Comparison of ENCODE assay signal across 8 cellular contexts in the genomic region with DNA sequence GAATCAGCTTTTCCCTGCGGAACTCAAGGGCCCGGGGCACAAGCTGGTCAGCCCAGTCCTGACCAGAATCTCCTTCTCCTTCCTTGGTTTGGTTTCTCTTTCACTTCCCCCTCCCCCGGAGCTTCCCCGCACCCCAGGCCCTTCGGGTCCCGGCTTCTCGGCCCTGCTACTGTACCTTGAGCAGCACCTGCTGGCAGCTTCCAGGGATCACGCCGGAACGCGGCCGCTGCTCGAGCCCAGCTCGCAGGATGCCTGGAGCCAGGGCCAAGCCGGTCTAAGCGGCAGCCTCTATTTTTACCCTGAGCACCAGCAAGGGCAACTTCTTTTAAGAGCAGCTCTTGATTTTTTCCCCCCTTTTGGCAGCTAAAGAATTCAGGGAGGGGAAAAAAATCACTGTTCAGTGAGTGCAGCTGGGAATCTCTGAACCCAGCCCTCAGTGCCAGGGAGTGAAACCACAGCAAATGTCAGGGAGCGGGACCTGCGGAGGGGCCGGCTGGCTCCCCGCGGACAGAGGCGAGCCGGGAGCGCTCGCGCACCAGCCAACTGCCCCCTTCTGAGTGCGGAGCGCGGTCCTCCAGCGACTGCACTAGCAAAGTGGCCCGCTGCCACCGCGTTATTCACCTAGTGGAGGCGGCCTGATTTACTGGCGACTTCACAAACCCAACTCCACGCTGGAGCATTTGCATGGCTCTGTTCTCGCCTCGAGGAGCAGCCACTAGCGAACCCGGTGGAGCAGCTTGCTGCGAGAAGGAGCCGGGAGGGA. TPM values are rescaled to one million over a fixed set of nuclear protein-coding genes. Genes with fewer than 3 reads are reported as not detected.
DNase-seq lines count a peak whose midpoint lies in the region; ATAC-seq and TF ChIP-seq lines count a peak whose summit lies in the region.

No MANE protein-coding gene starts in this region.

- peak overlapping the region; percentile 83 for H3K4me3 Mint-ChIP-seq in CD4-positive, alpha-beta T cell
- peak overlapping the region; percentile 83 to 88 for H3K4me3 Mint-ChIP-seq in activated T-cell treated with anti-CD3 and anti-CD28 coated beads, Interleukin-2, amount 50 U/mL, for 72 hours
- peak overlapping the region; percentile 87 for H3K4me3 Mint-ChIP-seq in natural killer cell treated with Interleukin-12 subunit alpha and Interleukin-12 subunit beta and Interleukin-15 and Interleukin-18, amount 100 ng/mL, for 72 hours

- H3K4me1 Mint-ChIP-seq in CD4-positive, alpha-beta T cell (ENCODE audit: low read depth), result peaks cover 10% of the 10 kb centered on the region
- peaks cover 9% of the 10 kb centered on the region for H3K4me1 Mint-ChIP-seq in activated T-cell treated with anti-CD3 and anti-CD28 coated beads, Interleukin-2, amount 50 U/mL, for 72 hours (ENCODE audit: low read depth)
- peaks cover 16 to 38% of the 10 kb centered on the region in 2 donors for H3K4me1 Mint-ChIP-seq in natural killer cell treated with Interleukin-12 subunit alpha and Interleukin-12 subunit beta and Interleukin-15 and Interleukin-18, amount 100 ng/mL, for 72 hours (ENCODE audit: low read depth in 2 of 2)

- peaks cover 33% of the 10 kb centered on the region for H3K27me3 ChIP-seq in CD4-positive, alpha-beta T cell (ENCODE audit: control insufficient read depth, insufficient read depth, low read length)
- H3K27me3 ChIP-seq in stomach smooth muscle (ENCODE audit: control insufficient read depth in 1 of 2, insufficient read depth in 2 of 2, low read length in 2 of 2), result no peaks in the 10 kb centered on the region

- POLR2A ChIA-PET in CD4-positive, alpha-beta T cell (lab: Charles Lee), result interaction anchor here (1.0 kb wide), 1 partner anchor 31 kb away, joined by 3 read pairs; no protein-coding TSS in a partner anchor

- no peaks in the 10 kb centered on the region for H3K36me3 Mint-ChIP-seq in CD4-positive, alpha-beta T cell (ENCODE audit: low read depth)
- H3K36me3 Mint-ChIP-seq in activated T-cell treated with anti-CD3 and anti-CD28 coated beads, Interleukin-2, amount 50 U/mL, for 72 hours (ENCODE audit: insufficient read depth in 2 of 2), result no peaks in the 10 kb centered on the region
- H3K36me3 Mint-ChIP-seq in natural killer cell treated with Interleukin-12 subunit alpha and Interleukin-12 subunit beta and Interleukin-15 and Interleukin-18, amount 100 ng/mL, for 72 hours, result no peaks in the 10 kb centered on the region

- H3K27ac Mint-ChIP-seq in CD4-positive, alpha-beta T cell, result no peak overlapping the region
- H3K27ac Mint-ChIP-seq in activated T-cell treated with anti-CD3 and anti-CD28 coated beads, Interleukin-2, amount 50 U/mL, for 72 hours, result no peak overlapping the region
- H3K27ac Mint-ChIP-seq in natural killer cell treated with Interleukin-12 subunit alpha and Interleukin-12 subunit beta and Interleukin-15 and Interleukin-18, amount 100 ng/mL, for 72 hours, result peak overlapping the region; percentile 58 to 72

- no peak overlapping the region for H3K27ac ChIP-seq in CD4-positive, alpha-beta T cell (ENCODE audit: low read depth, low read length)
- peak overlapping the region; percentile 88 for H3K27ac ChIP-seq in stomach smooth muscle (ENCODE audit: low read length)

- CTCF ChIA-PET in CD4-positive, alpha-beta T cell (lab: Charles Lee), result no interaction called here

- H3K9me3 ChIP-seq in CD4-positive, alpha-beta T cell (ENCODE audit: control insufficient read depth, low read length), result no peaks in the 10 kb centered on the region
- H3K9me3 ChIP-seq in stomach smooth muscle (ENCODE audit: control insufficient read depth in 2 of 2, low read length in 2 of 2), result no peaks in the 10 kb centered on the region

- H3K9ac ChIP-seq in stomach smooth muscle (ENCODE audit: low read length in 2 of 2), result peak overlapping the region; percentile 76 to 82

- H3K4me3 ChIP-seq in fibroblast of pulmonary artery (replicated peaks; ENCODE audit: low read depth, low read length) (peak overlapping the region; percentile 52), stomach smooth muscle (ENCODE audit: low read length in 2 of 2) (peak overlapping the region; percentile 79 to 86)

- peaks cover 81% of the 10 kb centered on the region for H3K27me3 Mint-ChIP-seq in CD4-positive, alpha-beta T cell
- H3K27me3 Mint-ChIP-seq in activated T-cell treated with anti-CD3 and anti-CD28 coated beads, Interleukin-2, amount 50 U/mL, for 72 hours (ENCODE audit: low read depth), result peaks cover 52% of the 10 kb centered on the region
- peaks cover 9 to 33% of the 10 kb centered on the region in 2 donors for H3K27me3 Mint-ChIP-seq in natural killer cell treated with Interleukin-12 subunit alpha and Interleukin-12 subunit beta and Interleukin-15 and Interleukin-18, amount 100 ng/mL, for 72 hours

- peaks cover 36% of the 10 kb centered on the region for H3K4me1 ChIP-seq in stomach smooth muscle (ENCODE audit: control insufficient read depth, insufficient read depth, low read length)

- intact Hi-C loops in CD4-positive, alpha-beta T cell (cut with DNase I, micrococcal nuclease), result no loop called here

- DNase-seq in CD4-positive, alpha-beta T cell, result peak in 8 of 10 experiments; percentile 4 to 45 (median 16)
- DNase-seq in NOMO-1 treated with dmso at 0.1 percent for 144 hours (lab: John Stamatoyannopoulos, UW; ENCODE audit: unreplicated experiment) (peak; percentile 87), fibroblast of pulmonary artery (ENCODE audit: low read depth) (peak; percentile 91)
- DNase-seq in activated T-cell treated with anti-CD3 and anti-CD28 coated beads, Interleukin-2, amount 50 U/mL, for 72 hours, result peak; percentile 65 to 67
- peak; percentile 85 for DNase-seq in natural killer cell treated with Interleukin-12 subunit alpha and Interleukin-12 subunit beta and Interleukin-15 and Interleukin-18, amount 100 ng/mL, for 72 hours (ENCODE audit: low spot score)

- ATAC-seq in CD4-positive, alpha-beta T cell (ENCODE audit: poor library complexity), result peak; percentile 71
- ATAC-seq in GM19043 (IDR thresholded peaks at IDR 0.05; ENCODE audit: low read depth, unreplicated experiment) (peak; percentile 93), HG03280 (IDR thresholded peaks at IDR 0.05; ENCODE audit: unreplicated experiment) (peak; percentile 95)
- peak; percentile 94 for ATAC-seq in activated T-cell treated with anti-CD3 and anti-CD28 coated beads, Interleukin-2, amount 50 U/mL, for 72 hours (replicated peaks in 1 of 2)
- ATAC-seq in natural killer cell treated with Interleukin-12 subunit alpha and Interleukin-12 subunit beta and Interleukin-15 and Interleukin-18, amount 100 ng/mL, for 72 hours, result peak; percentile 94 to 95

- no peaks in the 10 kb centered on the region for H3K36me3 ChIP-seq in stomach smooth muscle (ENCODE audit: control insufficient read depth in 2 of 2, insufficient read depth in 2 of 2, low read length in 2 of 2)

- H3K9me3 Mint-ChIP-seq in CD4-positive, alpha-beta T cell, result no peaks in the 10 kb centered on the region
- H3K9me3 Mint-ChIP-seq in activated T-cell treated with anti-CD3 and anti-CD28 coated beads, Interleukin-2, amount 50 U/mL, for 72 hours, result no peaks in the 10 kb centered on the region
- H3K9me3 Mint-ChIP-seq in natural killer cell treated with Interleukin-12 subunit alpha and Interleukin-12 subunit beta and Interleukin-15 and Interleukin-18, amount 100 ng/mL, for 72 hours, result no peaks in the 10 kb centered on the region

- TF ChIP-seq CTCF in CD4-positive, alpha-beta T cell (IDR thresholded peaks at IDR 0.05), result no peak
- TF ChIP-seq CTCF in fibroblast of pulmonary artery (IDR thresholded peaks at IDR 0.05; ENCODE audit: low read length, missing control alignments), result peak; percentile 70

RNA-seq across cellular contexts. Expression of a gene that starts 2.4 kb away (rescaled TPM):
- total RNA-seq in CD4-positive, alpha-beta T cell, result not detected
- under 1 TPM; 0.05 to 0.19 TPM for total RNA-seq in activated T-cell treated with anti-CD3 and anti-CD28 coated beads, Interleukin-2, amount 50 U/mL, for 72 hours
- 1 to 10 TPM; 1.1 to 1.2 TPM for total RNA-seq in natural killer cell treated with Interleukin-12 subunit alpha and Interleukin-12 subunit beta and Interleukin-15 and Interleukin-18, amount 100 ng/mL, for 72 hours

Comparison
In these comparisons a context has a peak if more than half of its experiments do, and no peak if none do; other contexts are left out.
1. DNase-seq: peak in every context shown above with its lines; median percentile 91 in fibroblast of pulmonary artery; 87 in NOMO-1 treated with dmso at 0.1 percent for 144 hours; 85 in natural killer cell treated with Interleukin-12 subunit alpha and Interleukin-12 subunit beta and Interleukin-15 and Interleukin-18, amount 100 ng/mL, for 72 hours; 66 in activated T-cell treated with anti-CD3 and anti-CD28 coated beads, Interleukin-2, amount 50 U/mL, for 72 hours; 16 in CD4-positive, alpha-beta T cell.
2. H3K27ac Mint-ChIP-seq: peak in natural killer cell treated with Interleukin-12 subunit alpha and Interleukin-12 subunit beta and Interleukin-15 and Interleukin-18, amount 100 ng/mL, for 72 hours (2 of 2); none in CD4-positive, alpha-beta T cell (single experiment) and activated T-cell treated with anti-CD3 and anti-CD28 coated beads, Interleukin-2, amount 50 U/mL, for 72 hours (single experiment).
3. Peak in every context shown above with its lines, with median percentiles within 50 percentile points of each other: ATAC-seq and H3K4me3 Mint-ChIP-seq.